1 cellular context compared by ENCODE assay signal in genomic region chr3:17730318-17730967, GRCh38.
TF ChIP-seq lines count a peak whose summit lies in the region.

No MANE protein-coding gene starts in this region.

TF ChIP-seq in GM12878, 131 proteins besides CTCF, POLR2A, EP300 and RAD21:
- no peak for TF ChIP-seq ZBED1 (IDR thresholded peaks at IDR 0.05; ENCODE audit: borderline replicate concordance)
- TF ChIP-seq ATF3 (IDR thresholded peaks at IDR 0.05; ENCODE audit: borderline replicate concordance, extremely low read depth, low read depth, low read length), result no peak
- TF ChIP-seq CREM (IDR thresholded peaks at IDR 0.05; ENCODE audit: low read depth), result no peak
- no peak for TF ChIP-seq ZBTB11 (CRISPR knock-in tag; IDR thresholded peaks at IDR 0.05)
- no peak for TF ChIP-seq ETV6 (conservative IDR thresholded peaks at IDR 0.05 in 1 of 2, IDR thresholded peaks at IDR 0.05 in 1 of 2; ENCODE audit: borderline replicate concordance in 1 of 2, low read depth in 1 of 2)
- TF ChIP-seq ESRRA (IDR thresholded peaks at IDR 0.05; ENCODE audit: low read length), result no peak
- TF ChIP-seq GABPA (IDR thresholded peaks at IDR 0.05; ENCODE audit: low read depth), result no peak
- TF ChIP-seq YY1 (IDR thresholded peaks at IDR 0.05; ENCODE audit: low read depth, low read length), result no peak
- no peak for TF ChIP-seq E4F1 (IDR thresholded peaks at IDR 0.05; ENCODE audit: borderline replicate concordance, partially characterized antibody)
- no peak for TF ChIP-seq SP1 (IDR thresholded peaks at IDR 0.05; ENCODE audit: low read depth, low read length)
- no peak for TF ChIP-seq HDAC6 (IDR thresholded peaks at IDR 0.05; ENCODE audit: unreplicated experiment)
- TF ChIP-seq ZBTB33 (IDR thresholded peaks at IDR 0.05), result no peak
- TF ChIP-seq PRDM15 (CRISPR knock-in tag; IDR thresholded peaks at IDR 0.05), result no peak
- no peak for TF ChIP-seq BCLAF1 (IDR thresholded peaks at IDR 0.05)
- TF ChIP-seq ATF7 (IDR thresholded peaks at IDR 0.05; ENCODE audit: low read depth), result no peak
